In genomic region chr6:109420751-109421150, GRCh38 we compare ENCODE assay signal across 25 cellular contexts. TPM values are rescaled to one million over a fixed set of nuclear protein-coding genes. Genes with fewer than 3 reads are reported as not detected.
A peak's percentile ranks its signal among the peaks of the same experiment; 100 is the strongest.
DNase-seq lines count a peak whose midpoint lies in the region; ATAC-seq and TF ChIP-seq lines count a peak whose summit lies in the region.
"Had no signal": no experiment of that assay in that cellular context is flagged by ENCODE, and none has a peak within 500 bp of the region (broad histone marks: within the 10 kb centered on the region; RNA-seq: fewer than 3 reads in every experiment).

No MANE protein-coding gene starts in this region.

- no peaks in the 10 kb centered on the region for H3K9me3 Mint-ChIP-seq in activated B cell treated with CpG ODN at 0.5 μM for 24 hours
- H3K9me3 Mint-ChIP-seq: activated naive CD4-positive, alpha-beta T cell treated with anti-CD3 and anti-CD28 coated beads for 36 hours; activated T-cell treated with anti-CD3 and anti-CD28 coated beads, Interleukin-2, amount 50 U/mL, for 24 hours; dendritic cell treated with granulocyte-macrophage colony-stimulating factor and Interleukin-4, amounts not matched to agents 40 ng/mL and 50 ng/mL, for 4 days; neural progenitor cell; stimulated activated effector memory CD8-positive, alpha-beta T cell treated with anti-CD3 and anti-CD28 coated beads, Interleukin-12 subunit alpha, Interleukin-12 subunit beta, amount 100 ng/mL, for 72 hours had no signal

- H3K4me3 ChIP-seq in mesenchymal stem cell (ENCODE audit: insufficient read depth in 1 of 2, low read depth in 1 of 2, low read length in 2 of 2) (no peak overlapping the region), smooth muscle cell (no peak overlapping the region)
- H3K4me3 ChIP-seq: GM12878, neural progenitor cell, prostate gland, vagina had no signal

- no peak overlapping the region for H4K8ac ChIP-seq in mesenchymal stem cell (ENCODE audit: low read length)

- H3K14ac ChIP-seq in mesenchymal stem cell (ENCODE audit: low read length in 2 of 2), result no peak overlapping the region

- no peaks in the 10 kb centered on the region for H3K27me3 ChIP-seq in mesenchymal stem cell (ENCODE audit: control insufficient read depth in 1 of 2, insufficient read depth in 1 of 2, low read length in 2 of 2)
- no peaks in the 10 kb centered on the region for H3K27me3 ChIP-seq in smooth muscle cell (ENCODE audit: low read depth)
- H3K27me3 ChIP-seq: neural progenitor cell, vagina had no signal

- no peak overlapping the region for H3K27ac Mint-ChIP-seq in activated B cell treated with CpG ODN at 0.5 μM for 24 hours
- H3K27ac Mint-ChIP-seq: activated naive CD4-positive, alpha-beta T cell treated with anti-CD3 and anti-CD28 coated beads for 36 hours; activated T-cell treated with anti-CD3 and anti-CD28 coated beads, Interleukin-2, amount 50 U/mL, for 24 hours; dendritic cell treated with granulocyte-macrophage colony-stimulating factor and Interleukin-4, amounts not matched to agents 40 ng/mL and 50 ng/mL, for 4 days; neural progenitor cell; stimulated activated effector memory CD8-positive, alpha-beta T cell treated with anti-CD3 and anti-CD28 coated beads, Interleukin-12 subunit alpha, Interleukin-12 subunit beta, amount 100 ng/mL, for 72 hours had no signal

- H3K4me1 ChIP-seq in mesenchymal stem cell (ENCODE audit: control insufficient read depth, insufficient read depth, low read depth, low read length) (peaks cover 6% of the 10 kb centered on the region), smooth muscle cell (ENCODE audit: low read depth) (no peaks in the 10 kb centered on the region)
- H3K4me1 ChIP-seq: prostate gland, vagina had no signal

- ATAC-seq in activated B cell treated with CpG ODN at 0.5 μM for 24 hours (ENCODE audit: low read depth) (peak; percentile 58), GM21528 (IDR thresholded peaks at IDR 0.05; ENCODE audit: low FRiP score, unreplicated experiment) (no peak)
- ATAC-seq: GM12878; Right ventricle myocardium inferior; stimulated activated effector memory CD8-positive, alpha-beta T cell treated with anti-CD3 and anti-CD28 coated beads, Interleukin-12 subunit alpha, Interleukin-12 subunit beta, amount 100 ng/mL, for 72 hours had no signal

- peak; percentile 41 for DNase-seq in ELR (ENCODE audit: low read depth)
- DNase-seq in NCI-H226, result peak; percentile 59
- DNase-seq in activated B cell treated with CpG ODN at 0.5 μM for 24 hours, result no peak
- DNase-seq in mesenchymal stem cell, result no peak
- DNase-seq in ecto neural progenitor cell (ENCODE audit: low spot score), result no peak
- DNase-seq in smooth muscle cell (lab: John Stamatoyannopoulos, UW; ENCODE audit: unreplicated experiment), result no peak
- no peak for DNase-seq in GM03348 (ENCODE audit: low spot score)
- DNase-seq: activated CD4-positive, alpha-beta T cell treated with anti-CD3 and anti-CD28 coated beads for 1 hour; activated CD8-positive, alpha-beta memory T cell treated with anti-CD3 and anti-CD28 coated beads for 24 hours; activated naive CD4-positive, alpha-beta T cell treated with anti-CD3 and anti-CD28 coated beads for 36 hours; activated T-cell treated with anti-CD3 and anti-CD28 coated beads, Interleukin-2, amount 50 U/mL, for 24 hours; amygdala; CD4-positive, CD25-positive, alpha-beta regulatory T cell; DMS53; NCI-H1417; NCI-H524; T1000 had no signal

- no peaks in the 10 kb centered on the region for H3K36me3 ChIP-seq in mesenchymal stem cell (ENCODE audit: control insufficient read depth in 1 of 2, insufficient read depth in 2 of 2, low read depth in 1 of 2, low read length in 2 of 2)
- H3K36me3 ChIP-seq in smooth muscle cell (ENCODE audit: low read depth), result no peaks in the 10 kb centered on the region
- H3K36me3 ChIP-seq: neural progenitor cell, prostate gland, vagina had no signal

- H3K18ac ChIP-seq in mesenchymal stem cell (ENCODE audit: low read depth in 1 of 2, low read length in 2 of 2), result no peak overlapping the region

- H3K4me1 Mint-ChIP-seq in activated B cell treated with CpG ODN at 0.5 μM for 24 hours, result peaks cover 6% of the 10 kb centered on the region
- H3K4me1 Mint-ChIP-seq: neural progenitor cell; stimulated activated effector memory CD8-positive, alpha-beta T cell treated with anti-CD3 and anti-CD28 coated beads, Interleukin-12 subunit alpha, Interleukin-12 subunit beta, amount 100 ng/mL, for 72 hours had no signal

- no peaks in the 10 kb centered on the region for H3K79me1 ChIP-seq in mesenchymal stem cell (replicated peaks; ENCODE audit: low read length, poor library complexity, severe bottlenecking)

- no peak overlapping the region for H2BK5ac ChIP-seq in mesenchymal stem cell (ENCODE audit: low read depth, low read length, poor library complexity, severe bottlenecking)

- no peak for TF ChIP-seq CTCF in activated B cell treated with CpG ODN at 0.5 μM for 24 hours (IDR thresholded peaks at IDR 0.05)
- no peak for TF ChIP-seq CTCF in smooth muscle cell (IDR thresholded peaks at IDR 0.05; ENCODE audit: borderline replicate concordance, insufficient read depth, poor library complexity, severe bottlenecking)

- POLR2A ChIA-PET in activated B cell treated with CpG ODN at 0.5 μM for 24 hours (lab: Charles Lee), result no interaction called here

- no peak overlapping the region for H3K4me3 Mint-ChIP-seq in activated B cell treated with CpG ODN at 0.5 μM for 24 hours
- H3K4me3 Mint-ChIP-seq: activated naive CD4-positive, alpha-beta T cell treated with anti-CD3 and anti-CD28 coated beads for 36 hours; activated T-cell treated with anti-CD3 and anti-CD28 coated beads, Interleukin-2, amount 50 U/mL, for 24 hours; CD4-positive, CD25-positive, alpha-beta regulatory T cell; dendritic cell treated with granulocyte-macrophage colony-stimulating factor and Interleukin-4, amounts not matched to agents 40 ng/mL and 50 ng/mL, for 4 days; neural progenitor cell; stimulated activated effector memory CD8-positive, alpha-beta T cell treated with anti-CD3 and anti-CD28 coated beads, Interleukin-12 subunit alpha, Interleukin-12 subunit beta, amount 100 ng/mL, for 72 hours had no signal

- no peak overlapping the region for H2BK120ac ChIP-seq in mesenchymal stem cell (ENCODE audit: low read depth, low read length)

- H3K9ac ChIP-seq in mesenchymal stem cell (ENCODE audit: low read length) (no peak overlapping the region), smooth muscle cell (ENCODE audit: low read depth) (no peak overlapping the region)
- H3K9ac ChIP-seq: neural progenitor cell had no signal

- peak overlapping the region; percentile 7 for H3K4me2 ChIP-seq in mesenchymal stem cell (ENCODE audit: low read length, poor library complexity, severe bottlenecking)
- no peak overlapping the region for H3K4me2 ChIP-seq in smooth muscle cell
- H3K4me2 ChIP-seq: neural progenitor cell had no signal

- no peak overlapping the region for H2AK5ac ChIP-seq in mesenchymal stem cell (ENCODE audit: low read length, severe bottlenecking)

- no peaks in the 10 kb centered on the region for H3K79me2 ChIP-seq in smooth muscle cell (ENCODE audit: low read depth)

- 81% methylated on average over 1 of the region's 1 CpG for WGBS in mesenchymal stem cell
- 86% methylated on average over 1 of the region's 1 CpG for WGBS in smooth muscle cell (ENCODE audit: low lambda C conversion rate)

- no peaks in the 10 kb centered on the region for H3K27me3 Mint-ChIP-seq in activated B cell treated with CpG ODN at 0.5 μM for 24 hours
- H3K27me3 Mint-ChIP-seq: activated T-cell treated with anti-CD3 and anti-CD28 coated beads, Interleukin-2, amount 50 U/mL, for 24 hours; dendritic cell treated with granulocyte-macrophage colony-stimulating factor and Interleukin-4, amounts not matched to agents 40 ng/mL and 50 ng/mL, for 4 days had no signal

- H3K23ac ChIP-seq in mesenchymal stem cell (ENCODE audit: low read length in 2 of 2), result no peak overlapping the region

- H2BK12ac ChIP-seq in mesenchymal stem cell (ENCODE audit: low read length in 2 of 2), result no peak overlapping the region

- H3K27ac ChIP-seq in mesenchymal stem cell (ENCODE audit: low read length, poor library complexity, severe bottlenecking), result no peak overlapping the region
- H3K27ac ChIP-seq in smooth muscle cell (ENCODE audit: low read depth), result no peak overlapping the region
- H3K27ac ChIP-seq: neural progenitor cell, prostate gland, vagina had no signal

- H3F3A ChIP-seq in smooth muscle cell (ENCODE audit: low read depth), result no peaks in the 10 kb centered on the region

- H4K91ac ChIP-seq in mesenchymal stem cell (ENCODE audit: low read length), result no peak overlapping the region

- H2BK15ac ChIP-seq in mesenchymal stem cell (ENCODE audit: low read depth, poor library complexity, severe bottlenecking), result no peak overlapping the region

- intact Hi-C loops in activated B cell treated with CpG ODN at 0.5 μM for 24 hours (cut with micrococcal nuclease), result no loop called here

- H4K20me1 ChIP-seq in smooth muscle cell (ENCODE audit: low read depth), result no peaks in the 10 kb centered on the region

- CTCF ChIA-PET in activated B cell treated with CpG ODN at 0.5 μM for 24 hours (lab: Charles Lee), result no interaction called here

- H2AFZ ChIP-seq in mesenchymal stem cell (ENCODE audit: low read depth, low read length), result no peak overlapping the region
- no peak overlapping the region for H2AFZ ChIP-seq in smooth muscle cell (ENCODE audit: low read depth)
- H2AFZ ChIP-seq: neural progenitor cell had no signal

- no peaks in the 10 kb centered on the region for H3K36me3 Mint-ChIP-seq in activated B cell treated with CpG ODN at 0.5 μM for 24 hours (ENCODE audit: low read depth)
- H3K36me3 Mint-ChIP-seq: CD4-positive, CD25-positive, alpha-beta regulatory T cell; stimulated activated effector memory CD8-positive, alpha-beta T cell treated with anti-CD3 and anti-CD28 coated beads, Interleukin-12 subunit alpha, Interleukin-12 subunit beta, amount 100 ng/mL, for 72 hours had no signal

- no peak overlapping the region for H3K4ac ChIP-seq in mesenchymal stem cell (ENCODE audit: low read depth in 1 of 2, low read length in 2 of 2)

- H3K9me3 ChIP-seq in mesenchymal stem cell (ENCODE audit: control insufficient read depth, low read length) (no peaks in the 10 kb centered on the region), smooth muscle cell (replicated peaks; ENCODE audit: low read depth) (no peaks in the 10 kb centered on the region)
- H3K9me3 ChIP-seq: prostate gland, vagina had no signal

RNA-seq across cellular contexts. Expression of gene PPIL6, which starts 19.7 kb away (rescaled TPM):
- total RNA-seq in activated B cell treated with CpG ODN at 0.5 μM for 24 hours, result 0.73 and 0.91 TPM in 2 replicates
- 0.73 TPM for polyA plus RNA-seq in mesenchymal stem cell (2013, experiment 1 of 2)
- polyA plus RNA-seq in mesenchymal stem cell (2013, experiment 2 of 2), result 0.45 TPM
- 0.81 and 1.7 TPM in 2 replicates for total RNA-seq in smooth muscle cell
- polyA plus RNA-seq in smooth muscle cell, result 0.95 and 1.3 TPM in 2 replicates

RNA-seq across cellular contexts. Expression of gene SMPD2, which starts 19.8 kb away (rescaled TPM):
- total RNA-seq in activated B cell treated with CpG ODN at 0.5 μM for 24 hours, result 24.9 and 28.2 TPM in 2 replicates
- polyA plus RNA-seq in mesenchymal stem cell (2013, experiment 1 of 2), result 4.7 TPM
- polyA plus RNA-seq in mesenchymal stem cell (2013, experiment 2 of 2), result 5.0 TPM
- 1.4 and 8.2 TPM in 2 replicates for total RNA-seq in smooth muscle cell
- polyA plus RNA-seq in smooth muscle cell, result 6.4 and 6.9 TPM in 2 replicates

RNA-seq across cellular contexts. Expression of gene MICAL1, which starts 34.8 kb away (rescaled TPM):
- 104 and 120 TPM in 2 replicates for total RNA-seq in activated B cell treated with CpG ODN at 0.5 μM for 24 hours
- 25.7 TPM for polyA plus RNA-seq in mesenchymal stem cell (2013, experiment 1 of 2)
- polyA plus RNA-seq in mesenchymal stem cell (2013, experiment 2 of 2), result 24.6 TPM
- 14.8 and 20.8 TPM in 2 replicates for total RNA-seq in smooth muscle cell
- 13.3 and 22.1 TPM in 2 replicates for polyA plus RNA-seq in smooth muscle cell

RNA-seq across cellular contexts. Expression of gene CD164, which starts 38.5 kb away (rescaled TPM):
- total RNA-seq in activated B cell treated with CpG ODN at 0.5 μM for 24 hours (165 and 189 TPM in 2 replicates), smooth muscle cell (495 and 529 TPM in 2 replicates)
- 364 TPM for polyA plus RNA-seq in mesenchymal stem cell (2013, experiment 1 of 2)
- 391 TPM for polyA plus RNA-seq in mesenchymal stem cell (2013, experiment 2 of 2)
- 272 and 305 TPM in 2 replicates for polyA plus RNA-seq in smooth muscle cell

Comparison
In these comparisons a context has a peak if more than half of its experiments do, and no peak if none do; other contexts are left out.
1. DNase-seq: peak in ELR (single experiment) and NCI-H226 (single experiment); none in activated B cell treated with CpG ODN at 0.5 μM for 24 hours (single experiment), mesenchymal stem cell (single experiment), ecto neural progenitor cell (single experiment), smooth muscle cell (single experiment) and GM03348 (single experiment).